ENCODE assay signal across 22 cellular contexts in genomic region chr18:56815926-56816325, GRCh38.
DNase-seq lines count a peak whose midpoint lies in the region; FAIRE-seq and TF ChIP-seq lines count a peak whose summit lies in the region.
"Had no signal": no experiment of that assay in that cellular context is flagged by ENCODE, and none has a peak within 500 bp of the region (broad histone marks: within the 10 kb centered on the region; RNA-seq: fewer than 3 reads in every experiment).

No MANE protein-coding gene starts in this region.

- POLR2A ChIA-PET in activated CD4-positive, alpha-beta memory T cell treated with anti-CD3 and anti-CD28 coated beads, Interleukin-2, amount 10 ng/mL, durations not matched to agents 7 days and 5 days (lab: Charles Lee), result no interaction called here

- no peak overlapping the region for H3K4me3 ChIP-seq in esophagus muscularis mucosa
- H3K4me3 ChIP-seq: thoracic aorta had no signal

- intact Hi-C loops in esophagus muscularis mucosa (cut with DNase I), result no loop called here

- H3K36me3 Mint-ChIP-seq in activated CD4-positive, alpha-beta memory T cell treated with anti-CD3 and anti-CD28 coated beads, Interleukin-2, amount 10 ng/mL, durations not matched to agents 7 days and 5 days (ENCODE audit: low read depth), result peaks cover 3% of the 10 kb centered on the region

- CTCF ChIA-PET in activated CD4-positive, alpha-beta memory T cell treated with anti-CD3 and anti-CD28 coated beads, Interleukin-2, amount 10 ng/mL, durations not matched to agents 7 days and 5 days (lab: Charles Lee), result no interaction called here

- no peaks in the 10 kb centered on the region for H3K27me3 ChIP-seq in esophagus muscularis mucosa

- H3K9me3 Mint-ChIP-seq in activated CD4-positive, alpha-beta memory T cell treated with anti-CD3 and anti-CD28 coated beads, Interleukin-2, amount 10 ng/mL, durations not matched to agents 7 days and 5 days, result no peaks in the 10 kb centered on the region
- H3K9me3 Mint-ChIP-seq: activated CD4-positive, alpha-beta T cell treated with anti-CD3 and anti-CD28 coated beads, Interleukin-2, amount 10 ng/mL, durations not matched to agents 24 days and 14 days; activated T-cell treated with anti-CD3 and anti-CD28 coated beads, Interleukin-2, amount 50 U/mL, for 4 hours; naive thymus-derived CD8-positive, alpha-beta T cell had no signal

- no peaks in the 10 kb centered on the region for H3K27me3 Mint-ChIP-seq in activated CD4-positive, alpha-beta memory T cell treated with anti-CD3 and anti-CD28 coated beads, Interleukin-2, amount 10 ng/mL, durations not matched to agents 7 days and 5 days
- H3K27me3 Mint-ChIP-seq: activated CD4-positive, alpha-beta T cell treated with anti-CD3 and anti-CD28 coated beads, Interleukin-2, amount 10 ng/mL, durations not matched to agents 24 days and 14 days; naive thymus-derived CD8-positive, alpha-beta T cell had no signal

- peaks cover 0 to 10% (median 4%) of the 10 kb centered on the region in 4 donors for H3K36me3 ChIP-seq in esophagus muscularis mucosa
- H3K36me3 ChIP-seq: thoracic aorta had no signal

- no peak for FAIRE-seq in HTR-8/SVneo (lab: Jason Lieb, UNC)
- FAIRE-seq: GM12891, urothelium cell line had no signal

- no peaks in the 10 kb centered on the region for H3K4me1 ChIP-seq in esophagus muscularis mucosa

- H3K27ac Mint-ChIP-seq in activated CD4-positive, alpha-beta memory T cell treated with anti-CD3 and anti-CD28 coated beads, Interleukin-2, amount 10 ng/mL, durations not matched to agents 7 days and 5 days, result no peak overlapping the region
- H3K27ac Mint-ChIP-seq: activated CD4-positive, alpha-beta T cell treated with anti-CD3 and anti-CD28 coated beads, Interleukin-2, amount 10 ng/mL, durations not matched to agents 24 days and 14 days; naive thymus-derived CD8-positive, alpha-beta T cell had no signal

- H3K4me1 Mint-ChIP-seq in activated CD4-positive, alpha-beta memory T cell treated with anti-CD3 and anti-CD28 coated beads, Interleukin-2, amount 10 ng/mL, durations not matched to agents 7 days and 5 days, result no peaks in the 10 kb centered on the region
- H3K4me1 Mint-ChIP-seq: activated CD4-positive, alpha-beta T cell treated with anti-CD3 and anti-CD28 coated beads, Interleukin-2, amount 10 ng/mL, durations not matched to agents 24 days and 14 days had no signal

- no peak for TF ChIP-seq EP300 in esophagus muscularis mucosa (IDR thresholded peaks at IDR 0.05)

- in situ Hi-C loops in SK-MEL-5 (cut with HindIII; ENCODE audit: low pct_unique_long_range_greater_than_20kb, low sequenced_read_pairs), result no loop called here

- WGBS in esophagus muscularis mucosa, result 85% methylated on average over 7 of the region's 7 CpGs

- TF ChIP-seq CTCF in esophagus muscularis mucosa (IDR thresholded peaks at IDR 0.05), result no peak

- no peak for TF ChIP-seq POLR2A in esophagus muscularis mucosa (IDR thresholded peaks at IDR 0.05; ENCODE audit: low read depth)

- no peaks in the 10 kb centered on the region for H3K9me3 ChIP-seq in esophagus muscularis mucosa
- H3K9me3 ChIP-seq: thoracic aorta had no signal

- no peak overlapping the region for H3K27ac ChIP-seq in esophagus muscularis mucosa (replicated peaks in 1 of 4)
- H3K27ac ChIP-seq: thoracic aorta had no signal

- peak; percentile 35 for DNase-seq in COLO829 (ENCODE audit: low spot score)
- peak; percentile 1 for DNase-seq in HTR-8/SVneo (ENCODE audit: insufficient read length, low spot score)
- peak; percentile 65 for DNase-seq in SK-MEL-5 (ENCODE audit: low read depth, low spot score)
- peak; percentile 7 for DNase-seq in fibroblast of peridontal ligament (ENCODE audit: extremely low read depth)
- no peak for DNase-seq in LoVo (ENCODE audit: low spot score)
- DNase-seq in activated CD4-positive, alpha-beta memory T cell treated with anti-CD3 and anti-CD28 coated beads, Interleukin-2, amount 10 ng/mL, durations not matched to agents 7 days and 5 days, result no peak
- no peak for DNase-seq in epidermal melanocyte (ENCODE audit: insufficient read length, low spot score)
- no peak for DNase-seq in esophagus muscularis mucosa (ENCODE audit: extremely low spot score)
- DNase-seq: activated CD4-positive, alpha-beta T cell treated with anti-CD3 and anti-CD28 coated beads, Interleukin-2, amount 10 ng/mL, durations not matched to agents 24 days and 14 days; activated T-cell treated with anti-CD3 and anti-CD28 coated beads, Interleukin-2, amount 50 U/mL, for 4 hours; C1 segment of cervical spinal cord; naive thymus-derived CD8-positive, alpha-beta T cell; NCI-H1105; NCI-H2081; NCI-H2227 treated with DMSO at 0.1 percent for 48 hours; NCI-H774; Right ventricle myocardium superior; stimulated activated naive CD8-positive, alpha-beta T cell treated with anti-CD3 and anti-CD28 coated beads, Interleukin-15, Interleukin-2, amounts not matched to agents 100 U/mL and 50 U/mL, for 24 hours; SW 1271 had no signal

- no peak overlapping the region for H3K4me3 Mint-ChIP-seq in activated CD4-positive, alpha-beta memory T cell treated with anti-CD3 and anti-CD28 coated beads, Interleukin-2, amount 10 ng/mL, durations not matched to agents 7 days and 5 days
- H3K4me3 Mint-ChIP-seq: activated CD4-positive, alpha-beta T cell treated with anti-CD3 and anti-CD28 coated beads, Interleukin-2, amount 10 ng/mL, durations not matched to agents 24 days and 14 days; activated T-cell treated with anti-CD3 and anti-CD28 coated beads, Interleukin-2, amount 50 U/mL, for 4 hours; naive thymus-derived CD8-positive, alpha-beta T cell had no signal

Comparison
In these comparisons a context has a peak if more than half of its experiments do, and no peak if none do; other contexts are left out.
1. DNase-seq: peak in COLO829 (single experiment), HTR-8/SVneo (single experiment), SK-MEL-5 (single experiment) and fibroblast of peridontal ligament (single experiment); none in LoVo (single experiment), activated CD4-positive, alpha-beta memory T cell treated with anti-CD3 and anti-CD28 coated beads, Interleukin-2, amount 10 ng/mL, durations not matched to agents 7 days and 5 days (single experiment), epidermal melanocyte (single experiment) and esophagus muscularis mucosa (single experiment).